14 cellular contexts compared by ENCODE assay signal in the genomic region with DNA sequence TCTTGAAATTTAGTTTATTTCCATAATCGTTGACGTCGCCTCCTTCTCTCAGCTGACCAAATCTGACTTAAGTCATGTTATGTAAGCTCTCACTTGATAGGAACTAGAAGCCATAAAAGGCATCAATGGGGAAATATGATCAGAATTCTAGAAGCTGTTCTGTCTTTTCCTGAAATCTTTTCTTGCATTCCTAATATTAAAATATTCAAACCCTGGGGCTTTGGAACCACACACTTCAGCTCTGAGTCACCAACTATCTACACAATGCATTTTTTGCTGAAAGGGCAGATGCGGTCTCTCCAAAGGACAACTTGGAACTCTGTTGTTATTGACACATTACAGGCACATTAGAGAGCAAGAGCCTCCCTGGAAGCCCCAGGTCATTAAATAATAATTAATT.
DNase-seq lines count a peak whose midpoint lies in the region; ATAC-seq, FAIRE-seq and TF ChIP-seq lines count a peak whose summit lies in the region.
"Had no signal": no experiment of that assay in that cellular context is flagged by ENCODE, and none has a peak within 500 bp of the region (broad histone marks: within the 10 kb centered on the region; RNA-seq: fewer than 3 reads in every experiment).

No MANE protein-coding gene starts in this region.

- peak; percentile 38 for DNase-seq in AG09319 (ENCODE audit: extremely low read depth, low read depth)
- DNase-seq in NCI-H226 = peak; percentile 69
- peak; percentile 86 for DNase-seq in dedifferentiated amniotic fluid mesenchymal stem cell (ENCODE audit: extremely low spot score)
- peak; percentile 69 for DNase-seq in mesenchymal stem cell
- DNase-seq in T-cell = no peak
- DNase-seq in GM12892 (ENCODE audit: insufficient read length) = no peak
- no peak for DNase-seq in Kasumi-1 (lab: John Stamatoyannopoulos, UW)
- DNase-seq: activated CD4-positive, alpha-beta T cell treated with anti-CD3 and anti-CD28 coated beads, Interleukin-2, amount 10 ng/mL, durations not matched to agents 24 days and 14 days; activated naive CD4-positive, alpha-beta T cell treated with Interleukin-2 at 50 U/mL for 16 hours; NCI-H1092 treated with DMSO at 0.1 percent for 48 hours; NCI-H774 had no signal

- peak overlapping the region; percentile 77 for H3K27ac ChIP-seq in mesenchymal stem cell (ENCODE audit: low read length, poor library complexity, severe bottlenecking)
- H3K27ac ChIP-seq: C4-2B had no signal

- peaks cover 5% of the 10 kb centered on the region for H3K4me1 ChIP-seq in mesenchymal stem cell (ENCODE audit: control insufficient read depth, insufficient read depth, low read depth, low read length)

- WGBS in mesenchymal stem cell = 45% methylated on average over 4 of the region's 4 CpGs

- H3K79me1 ChIP-seq in mesenchymal stem cell (replicated peaks; ENCODE audit: low read length, poor library complexity, severe bottlenecking) = peaks cover 3% of the 10 kb centered on the region

- H4K91ac ChIP-seq in mesenchymal stem cell (ENCODE audit: low read length) = no peak overlapping the region

- POLR2A ChIA-PET in T-cell (lab: Charles Lee) = no interaction called here

- no peak overlapping the region for H3K27ac Mint-ChIP-seq in T-cell
- H3K27ac Mint-ChIP-seq: activated CD4-positive, alpha-beta T cell treated with anti-CD3 and anti-CD28 coated beads, Interleukin-2, amount 10 ng/mL, durations not matched to agents 24 days and 14 days; stimulated activated naive CD8-positive, alpha-beta T cell treated with anti-CD3 and anti-CD28 coated beads, Interleukin-15, Interleukin-2, amounts not matched to agents 100 ng/mL and 50 ng/mL, for 24 hours had no signal

- no peak overlapping the region for H3K18ac ChIP-seq in mesenchymal stem cell (ENCODE audit: low read depth in 1 of 2, low read length in 2 of 2)

- peaks cover 2 to 3% (median 3%) of the 10 kb centered on the region in 3 donors for H3K9me3 Mint-ChIP-seq in T-cell
- H3K9me3 Mint-ChIP-seq: stimulated activated naive CD8-positive, alpha-beta T cell treated with anti-CD3 and anti-CD28 coated beads, Interleukin-15, Interleukin-2, amounts not matched to agents 100 ng/mL and 50 ng/mL, for 24 hours had no signal

- ATAC-seq in T-cell (replicated peaks in 1 of 4) = no peak
- ATAC-seq in GM21423 (IDR thresholded peaks at IDR 0.05; ENCODE audit: unreplicated experiment) = no peak

- no peak overlapping the region for H2BK120ac ChIP-seq in mesenchymal stem cell (ENCODE audit: low read depth, low read length)

- H4K8ac ChIP-seq in mesenchymal stem cell (ENCODE audit: low read length) = no peak overlapping the region

- H3K27me3 Mint-ChIP-seq in T-cell = no peaks in the 10 kb centered on the region
- H3K27me3 Mint-ChIP-seq: activated CD4-positive, alpha-beta T cell treated with anti-CD3 and anti-CD28 coated beads, Interleukin-2, amount 10 ng/mL, durations not matched to agents 24 days and 14 days; stimulated activated naive CD8-positive, alpha-beta T cell treated with anti-CD3 and anti-CD28 coated beads, Interleukin-15, Interleukin-2, amounts not matched to agents 100 ng/mL and 50 ng/mL, for 24 hours had no signal

- no peak for TF ChIP-seq CTCF in AG09319 (IDR thresholded peaks at IDR 0.05; ENCODE audit: low read depth, low read length)

- no peak overlapping the region for H3K23ac ChIP-seq in mesenchymal stem cell (ENCODE audit: low read length in 2 of 2)

- no peak overlapping the region for H2BK12ac ChIP-seq in mesenchymal stem cell (ENCODE audit: low read length in 2 of 2)

- H3K36me3 ChIP-seq in mesenchymal stem cell (ENCODE audit: control insufficient read depth in 1 of 2, insufficient read depth in 2 of 2, low read depth in 1 of 2, low read length in 2 of 2) = peaks cover 16 to 43% of the 10 kb centered on the region in 2 experiments

- H3K4me1 Mint-ChIP-seq in T-cell = peaks cover 0 to 5% (median 0%) of the 10 kb centered on the region in 3 donors

- H3K4me2 ChIP-seq in mesenchymal stem cell (ENCODE audit: low read length, poor library complexity, severe bottlenecking) = no peak overlapping the region

- peaks cover 7% of the 10 kb centered on the region for H3K9me3 ChIP-seq in mesenchymal stem cell (ENCODE audit: control insufficient read depth, low read length)

- no peak overlapping the region for H2BK5ac ChIP-seq in mesenchymal stem cell (ENCODE audit: low read depth, low read length, poor library complexity, severe bottlenecking)

- H2AK5ac ChIP-seq in mesenchymal stem cell (ENCODE audit: low read length, severe bottlenecking) = no peak overlapping the region

- no peak overlapping the region for H3K4ac ChIP-seq in mesenchymal stem cell (ENCODE audit: low read depth in 1 of 2, low read length in 2 of 2)

- no peaks in the 10 kb centered on the region for H3K27me3 ChIP-seq in mesenchymal stem cell (ENCODE audit: control insufficient read depth in 1 of 2, insufficient read depth in 1 of 2, low read length in 2 of 2)

- H3K36me3 Mint-ChIP-seq in T-cell = peaks cover 80% of the 10 kb centered on the region

- H3K4me3 ChIP-seq in mesenchymal stem cell (ENCODE audit: insufficient read depth in 1 of 2, low read depth in 1 of 2, low read length in 2 of 2) = no peak overlapping the region

- no peak overlapping the region for H3K4me3 Mint-ChIP-seq in T-cell
- H3K4me3 Mint-ChIP-seq: activated CD4-positive, alpha-beta T cell treated with anti-CD3 and anti-CD28 coated beads, Interleukin-2, amount 10 ng/mL, durations not matched to agents 24 days and 14 days; stimulated activated naive CD8-positive, alpha-beta T cell treated with anti-CD3 and anti-CD28 coated beads, Interleukin-15, Interleukin-2, amounts not matched to agents 100 ng/mL and 50 ng/mL, for 24 hours had no signal

- no peak overlapping the region for H2AFZ ChIP-seq in mesenchymal stem cell (ENCODE audit: low read depth, low read length)

- H3K14ac ChIP-seq in mesenchymal stem cell (ENCODE audit: low read length in 2 of 2) = no peak overlapping the region

- no peak overlapping the region for H3K9ac ChIP-seq in mesenchymal stem cell (ENCODE audit: low read length)

- CTCF ChIA-PET in T-cell (lab: Charles Lee) = no interaction called here

- H2BK15ac ChIP-seq in mesenchymal stem cell (ENCODE audit: low read depth, poor library complexity, severe bottlenecking) = no peak overlapping the region

- no peak for FAIRE-seq in GM12892 (lab: Jason Lieb, UNC)

- TF ChIP-seq POLR2A in GM12892 (IDR thresholded peaks at IDR 0.05; ENCODE audit: low read depth, low read length) = no peak

Comparison
In these comparisons a context has a peak if more than half of its experiments do, and no peak if none do; other contexts are left out.
1. DNase-seq: peak in AG09319 (single experiment), NCI-H226 (single experiment), dedifferentiated amniotic fluid mesenchymal stem cell (single experiment) and mesenchymal stem cell (single experiment); none in T-cell (0 of 34), GM12892 (single experiment) and Kasumi-1 (0 of 2).